Comparison of ENCODE assay signal across 8 cellular contexts in the genomic region with DNA sequence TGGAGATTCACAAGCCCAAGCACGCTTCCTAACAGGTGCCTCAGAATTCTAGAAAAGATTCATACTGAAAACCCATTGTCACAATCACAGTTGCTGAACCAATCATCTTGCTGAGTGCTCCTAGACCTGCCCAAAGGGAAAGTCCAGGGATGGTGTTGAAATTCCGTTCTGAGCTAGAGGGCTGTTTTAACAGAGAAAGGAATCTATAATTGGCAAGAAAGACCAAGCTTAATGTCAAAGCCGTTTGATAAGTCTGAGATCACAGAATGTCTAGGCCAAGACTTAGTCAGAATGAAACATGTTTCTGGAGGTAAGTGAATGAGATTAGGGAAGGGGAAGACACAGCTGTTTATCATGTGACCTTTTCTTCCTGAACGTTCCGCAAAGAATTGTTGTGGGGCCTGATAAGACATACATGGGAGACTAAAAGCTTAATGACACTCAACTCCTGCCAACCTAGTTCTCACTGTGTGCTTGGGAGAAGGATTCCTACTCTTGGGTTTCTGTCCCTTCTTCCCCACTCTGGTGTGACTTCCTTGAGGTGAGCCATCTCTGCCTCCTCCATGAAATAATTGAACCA. TPM values are rescaled to one million over a fixed set of nuclear protein-coding genes. Genes with fewer than 3 reads are reported as not detected.
DNase-seq lines count a peak whose midpoint lies in the region; ATAC-seq, FAIRE-seq and TF ChIP-seq lines count a peak whose summit lies in the region.

No MANE protein-coding gene starts in this region.

- peak overlapping the region; percentile 34 for H3K4me3 Mint-ChIP-seq in activated T-helper 2 cell treated with anti-CD3 and anti-CD28 coated beads, Interferon-gamma antibody, Interleukin-2, Interleukin-4, amounts not matched to agents 10 μg/mL and 5 μg/mL and 100 μg/mL, durations not matched to agents 14 hours and 24 hours and 36 hours (ENCODE audit: low read depth)
- H3K4me3 Mint-ChIP-seq in stimulated activated naive B cell treated with anti-CD40 and anti-IgM and Interleukin-4, amounts not matched to agents 10 μg/mL and 1 μg/mL and 100 μg/mL, for 72 hours, result peak overlapping the region; percentile 51 to 69
- no peak overlapping the region for H3K4me3 Mint-ChIP-seq in WTC11

- intact Hi-C loops in right lobe of liver (cut with DNase I), result no loop called here
- intact Hi-C loops in HepG2 (cut with micrococcal nuclease; ENCODE audit: unreplicated experiment), result no loop called here
- intact Hi-C loops in activated T-helper 2 cell treated with anti-CD3 and anti-CD28 coated beads, Interferon-gamma antibody, Interleukin-2, Interleukin-4, amounts not matched to agents 10 μg/mL and 5 μg/mL and 100 μg/mL, durations not matched to agents 14 hours and 24 hours and 36 hours (cut with micrococcal nuclease), result loop anchor here (1.0 kb wide), 5 partner anchors 9 to 51 kb away; a partner anchor contains a TSS

- H3K27ac ChIP-seq in right lobe of liver, result no peak overlapping the region
- no peak overlapping the region for H3K27ac ChIP-seq in HepG2 (ENCODE audit: extremely low read length, insufficient read depth, low read length)
- H3K27ac ChIP-seq in upper lobe of left lung, result no peak overlapping the region
- H3K27ac ChIP-seq in WERI-Rb-1, result no peak overlapping the region

- WGBS in right lobe of liver (ENCODE audit: insufficient coverage, low coverage, low lambda C conversion rate, missing lambda C conversion rate), result 33% methylated on average over 5 of the region's 5 CpGs
- WGBS in HepG2 (ENCODE audit: low lambda C conversion rate), result 11% methylated on average over 5 of the region's 5 CpGs
- 31 to 36% methylated on average over 5 of the region's 5 CpGs for WGBS in upper lobe of left lung, 2 donors

- no TSS peak for BruUV-seq in HepG2 (replicated peaks; lab: Mats Ljungman, UMichigan)

- DNase-seq in right lobe of liver, result no peak
- no peak for DNase-seq in HepG2 (ENCODE audit: low spot score)
- DNase-seq in activated T-helper 2 cell treated with anti-CD3 and anti-CD28 coated beads, Interferon-gamma antibody, Interleukin-2, Interleukin-4, amounts not matched to agents 10 μg/mL and 5 μg/mL and 100 μg/mL, durations not matched to agents 14 hours and 24 hours and 36 hours (ENCODE audit: low spot score), result no peak
- peak; percentile 84 for DNase-seq in stimulated activated naive B cell treated with anti-CD40 and anti-IgM and Interleukin-4, amounts not matched to agents 10 μg/mL and 1 μg/mL and 100 μg/mL, for 72 hours
- DNase-seq in WTC11 (ENCODE audit: low spot score), result no peak
- no peak for DNase-seq in upper lobe of left lung
- DNase-seq in WERI-Rb-1, result no peak

- no peaks in the 10 kb centered on the region for H3K79me2 ChIP-seq in HepG2 (ENCODE audit: insufficient read depth, low read length)

- H2AFZ ChIP-seq in HepG2 (ENCODE audit: low read length), result no peak overlapping the region

- no peaks in the 10 kb centered on the region for H3K36me3 Mint-ChIP-seq in activated T-helper 2 cell treated with anti-CD3 and anti-CD28 coated beads, Interferon-gamma antibody, Interleukin-2, Interleukin-4, amounts not matched to agents 10 μg/mL and 5 μg/mL and 100 μg/mL, durations not matched to agents 14 hours and 24 hours and 36 hours (ENCODE audit: low read depth)
- peaks cover 0 to 2% of the 10 kb centered on the region in 2 donors for H3K36me3 Mint-ChIP-seq in stimulated activated naive B cell treated with anti-CD40 and anti-IgM and Interleukin-4, amounts not matched to agents 10 μg/mL and 1 μg/mL and 100 μg/mL, for 72 hours
- no peaks in the 10 kb centered on the region for H3K36me3 Mint-ChIP-seq in WTC11

- peaks cover 52% of the 10 kb centered on the region for H3K4me1 Mint-ChIP-seq in activated T-helper 2 cell treated with anti-CD3 and anti-CD28 coated beads, Interferon-gamma antibody, Interleukin-2, Interleukin-4, amounts not matched to agents 10 μg/mL and 5 μg/mL and 100 μg/mL, durations not matched to agents 14 hours and 24 hours and 36 hours (ENCODE audit: low read depth)
- H3K4me1 Mint-ChIP-seq in stimulated activated naive B cell treated with anti-CD40 and anti-IgM and Interleukin-4, amounts not matched to agents 10 μg/mL and 1 μg/mL and 100 μg/mL, for 72 hours, result peaks cover 24 to 52% of the 10 kb centered on the region in 2 donors
- H3K4me1 Mint-ChIP-seq in WTC11, result no peaks in the 10 kb centered on the region

- TF ChIP-seq RAD21 in HepG2 (CRISPR knock-in tag; IDR thresholded peaks at IDR 0.05), result no peak

- H3K4me1 ChIP-seq in right lobe of liver, result no peaks in the 10 kb centered on the region
- H3K4me1 ChIP-seq in HepG2 (ENCODE audit: insufficient read depth, low read length), result no peaks in the 10 kb centered on the region
- H3K4me1 ChIP-seq in upper lobe of left lung, result no peaks in the 10 kb centered on the region

- TF ChIP-seq EP300 in HepG2 (IDR thresholded peaks at IDR 0.05; ENCODE audit: low read depth in 2 of 2, low read length in 2 of 2), result no peak
- TF ChIP-seq EP300 in HepG2 (CRISPR knock-in tag; IDR thresholded peaks at IDR 0.05; ENCODE audit: borderline replicate concordance), result no peak
- TF ChIP-seq EP300 in upper lobe of left lung (IDR thresholded peaks at IDR 0.05), result no peak

- TF ChIP-seq CTCF in right lobe of liver (IDR thresholded peaks at IDR 0.05), result no peak
- TF ChIP-seq CTCF in HepG2 (CRISPR knock-in tag; IDR thresholded peaks at IDR 0.05), result no peak
- TF ChIP-seq CTCF in WTC11 (IDR thresholded peaks at IDR 0.05), result no peak
- no peak for TF ChIP-seq CTCF in upper lobe of left lung (IDR thresholded peaks at IDR 0.05)
- TF ChIP-seq CTCF in WERI-Rb-1 (IDR thresholded peaks at IDR 0.05; ENCODE audit: low read depth, low read length), result no peak

- CTCF ChIA-PET in HepG2 (lab: Yijun Ruan, JAX; ENCODE audit: low intra/inter-chr PET ratio, low total read pairs) (no interaction called here), WTC11 (lab: Charles Lee) (no interaction called here)

- H3K27me3 Mint-ChIP-seq in activated T-helper 2 cell treated with anti-CD3 and anti-CD28 coated beads, Interferon-gamma antibody, Interleukin-2, Interleukin-4, amounts not matched to agents 10 μg/mL and 5 μg/mL and 100 μg/mL, durations not matched to agents 14 hours and 24 hours and 36 hours (ENCODE audit: low read depth), result no peaks in the 10 kb centered on the region
- no peaks in the 10 kb centered on the region for H3K27me3 Mint-ChIP-seq in stimulated activated naive B cell treated with anti-CD40 and anti-IgM and Interleukin-4, amounts not matched to agents 10 μg/mL and 1 μg/mL and 100 μg/mL, for 72 hours
- no peaks in the 10 kb centered on the region for H3K27me3 Mint-ChIP-seq in WTC11 (ENCODE audit: low read depth)

- H3K27me3 ChIP-seq in right lobe of liver (no peaks in the 10 kb centered on the region), HepG2 (ENCODE audit: control insufficient read depth in 1 of 2, insufficient read depth in 2 of 2, low read length in 2 of 2) (peaks cover 3 to 5% of the 10 kb centered on the region in 2 experiments; a peak in 3 of 5 replicates), upper lobe of left lung (no peaks in the 10 kb centered on the region), WERI-Rb-1 (ENCODE audit: insufficient read depth, low read depth, severe bottlenecking) (no peaks in the 10 kb centered on the region)

- TF ChIP-seq POLR2A in right lobe of liver (IDR thresholded peaks at IDR 0.05), result no peak
- no peak for TF ChIP-seq POLR2A in HepG2 (IDR thresholded peaks at IDR 0.05; ENCODE audit: insufficient read depth in 1 of 2, low read depth in 2 of 2, low read length in 2 of 2)
- TF ChIP-seq POLR2A in upper lobe of left lung (IDR thresholded peaks at IDR 0.05), result no peak

- H3K4me2 ChIP-seq in HepG2 (ENCODE audit: low read depth, low read length), result no peak overlapping the region

- H3K36me3 ChIP-seq in right lobe of liver, result no peaks in the 10 kb centered on the region
- H3K36me3 ChIP-seq in HepG2 (replicated peaks in 1 of 2; ENCODE audit: control insufficient read depth in 1 of 2, insufficient read depth in 2 of 2, low read length in 2 of 2), result no peaks in the 10 kb centered on the region
- no peaks in the 10 kb centered on the region for H3K36me3 ChIP-seq in upper lobe of left lung
- no peaks in the 10 kb centered on the region for H3K36me3 ChIP-seq in WERI-Rb-1

- no peaks in the 10 kb centered on the region for H3K9me3 Mint-ChIP-seq in activated T-helper 2 cell treated with anti-CD3 and anti-CD28 coated beads, Interferon-gamma antibody, Interleukin-2, Interleukin-4, amounts not matched to agents 10 μg/mL and 5 μg/mL and 100 μg/mL, durations not matched to agents 14 hours and 24 hours and 36 hours
- H3K9me3 Mint-ChIP-seq in stimulated activated naive B cell treated with anti-CD40 and anti-IgM and Interleukin-4, amounts not matched to agents 10 μg/mL and 1 μg/mL and 100 μg/mL, for 72 hours, result no peaks in the 10 kb centered on the region
- H3K9me3 Mint-ChIP-seq in WTC11, result no peaks in the 10 kb centered on the region

- ATAC-seq in right lobe of liver (peak in 3 of 4 donors; percentile 29 to 55 (median 52)), HepG2 (no peak), HG02970 (IDR thresholded peaks at IDR 0.05; ENCODE audit: low FRiP score, unreplicated experiment) (peak; percentile 65), WTC11 (no peak), upper lobe of left lung (ENCODE audit: low FRiP score in 2 of 2) (no peak)
- peak; percentile 90 to 91 for ATAC-seq in stimulated activated naive B cell treated with anti-CD40 and anti-IgM and Interleukin-4, amounts not matched to agents 10 μg/mL and 1 μg/mL and 100 μg/mL, for 72 hours (replicated peaks)

- no peaks in the 10 kb centered on the region for H3K9me3 ChIP-seq in right lobe of liver
- H3K9me3 ChIP-seq in HepG2 (ENCODE audit: low read length), result no peaks in the 10 kb centered on the region
- H3K9me3 ChIP-seq in upper lobe of left lung, result no peaks in the 10 kb centered on the region
- H3K9me3 ChIP-seq in WERI-Rb-1 (ENCODE audit: severe bottlenecking), result no peaks in the 10 kb centered on the region

- H3K4me3 ChIP-seq in right lobe of liver (no peak overlapping the region), HepG2 (replicated peaks in 1 of 3; ENCODE audit: insufficient read depth in 1 of 3, low read depth in 2 of 3, low read length in 3 of 3) (no peak overlapping the region), upper lobe of left lung (no peak overlapping the region), WERI-Rb-1 (ENCODE audit: low read depth, low read length) (no peak overlapping the region)

- FAIRE-seq in HepG2 (lab: Jason Lieb, UNC), result no peak

- in situ Hi-C loops in HepG2 (cut with HindIII; ENCODE audit: extremely low pct_ligation_motif_present, low pct_unique_long_range_greater_than_20kb), result no loop called here

- peak overlapping the region; percentile 87 for H3K27ac Mint-ChIP-seq in activated T-helper 2 cell treated with anti-CD3 and anti-CD28 coated beads, Interferon-gamma antibody, Interleukin-2, Interleukin-4, amounts not matched to agents 10 μg/mL and 5 μg/mL and 100 μg/mL, durations not matched to agents 14 hours and 24 hours and 36 hours
- H3K27ac Mint-ChIP-seq in stimulated activated naive B cell treated with anti-CD40 and anti-IgM and Interleukin-4, amounts not matched to agents 10 μg/mL and 1 μg/mL and 100 μg/mL, for 72 hours, result peak overlapping the region; percentile 97
- no peak overlapping the region for H3K27ac Mint-ChIP-seq in WTC11

- H3K9ac ChIP-seq in HepG2 (ENCODE audit: insufficient read depth, low read depth, low read length), result no peak overlapping the region

- POLR2A ChIA-PET in HepG2 (lab: Yijun Ruan, JAX), result no interaction called here
- POLR2A ChIA-PET in WTC11 (lab: Charles Lee), result no interaction called here

- no peaks in the 10 kb centered on the region for H4K20me1 ChIP-seq in HepG2 (ENCODE audit: insufficient read depth, low read length)

RNA-seq across cellular contexts. Expression of a gene that starts 27.5 kb away (rescaled TPM):
- under 1 TPM in 5 of 6 experiments, not detected in 1; 0.18 to 0.55 (median 0.37) TPM for total RNA-seq in right lobe of liver
- total RNA-seq in HepG2 (2016; rRNA removed; fragmentation: Illumina TruSeq; extraction: Trizol), result 1.5 and 2.1 TPM in 2 replicates
- total RNA-seq in HepG2 (2016; cell fraction: cytosol; rRNA removed; fragmentation: Illumina TruSeq; extraction: Trizol; ENCODE audit: low read depth), result 0.71 TPM in 2 replicates
- total RNA-seq in HepG2 (2016; cell fraction: insoluble cytoplasmic fraction; rRNA removed; fragmentation: Illumina TruSeq; extraction: Trizol), result 2.1 and 3.2 TPM in 2 replicates
- total RNA-seq in HepG2 (2016; cell fraction: membrane; rRNA removed; fragmentation: Illumina TruSeq; extraction: Trizol), result 1.5 and 1.6 TPM in 2 replicates
- 1.8 TPM in 2 replicates for total RNA-seq in HepG2 (2016; cell fraction: nucleus; rRNA removed; fragmentation: Illumina TruSeq; extraction: Trizol)
- polyA plus RNA-seq in HepG2 (2011; rRNA removed), result 1.7 TPM in 2 replicates
- 0.93 and 1.2 TPM in 2 replicates for polyA plus RNA-seq in HepG2 (2011; cell fraction: cytosol; rRNA removed)
- 0.85 and 1.5 TPM in 2 replicates for polyA plus RNA-seq in HepG2 (2011; cell fraction: nucleus; rRNA removed)
- polyA plus RNA-seq in HepG2 (2012), result 1.0 and 2.5 TPM in 2 replicates
- 0.43 and 0.49 TPM in 2 replicates for polyA plus RNA-seq in HepG2 (2016; cell fraction: cytosol; fragmentation: Illumina TruSeq; extraction: Trizol; ENCODE audit: low read depth)
- polyA plus RNA-seq in HepG2 (2016; cell fraction: insoluble cytoplasmic fraction; fragmentation: Illumina TruSeq; extraction: Trizol; ENCODE audit: low read depth), result 2.5 and 3.5 TPM in 2 replicates
- 0.77 and 0.86 TPM in 2 replicates for polyA plus RNA-seq in HepG2 (2016; cell fraction: membrane; fragmentation: Illumina TruSeq; extraction: Trizol; ENCODE audit: low read depth)
- polyA plus RNA-seq in HepG2 (2016; cell fraction: nucleus; fragmentation: Illumina TruSeq; extraction: Trizol; ENCODE audit: insufficient read depth, low read depth), result 3.7 and 3.8 TPM in 2 replicates
- polyA minus RNA-seq in HepG2 (2011; rRNA and poly(A)+ RNA removed; ENCODE audit: low replicate concordance), result 1.1 and 11.3 TPM in 2 replicates
- 0.79 and 1.7 TPM in 2 replicates for polyA minus RNA-seq in HepG2 (2011; cell fraction: cytosol; rRNA and poly(A)+ RNA removed)
- 1.4 and 1.5 TPM in 2 replicates for polyA minus RNA-seq in HepG2 (2011; cell fraction: nucleus; rRNA and poly(A)+ RNA removed)
- total RNA-seq in activated T-helper 2 cell treated with anti-CD3 and anti-CD28 coated beads, Interferon-gamma antibody, Interleukin-2, Interleukin-4, amounts not matched to agents 10 μg/mL and 5 μg/mL and 100 μg/mL, durations not matched to agents 14 hours and 24 hours and 36 hours, result 41.8 and 42.0 TPM in 2 replicates
- 152 to 162 TPM (median 161 TPM) in 3 replicates for total RNA-seq in WTC11 (2021)
- 1 to 10 TPM in 4 of 6 donors, under 1 TPM in 1, not detected in 1; 0.67 to 5.5 (median 4.4) TPM for total RNA-seq in upper lobe of left lung

Comparison
In these comparisons a context has a peak if more than half of its experiments do, and no peak if none do; other contexts are left out.
1. ATAC-seq: peak in right lobe of liver (3 of 4), HG02970 (single experiment) and stimulated activated naive B cell treated with anti-CD40 and anti-IgM and Interleukin-4, amounts not matched to agents 10 μg/mL and 1 μg/mL and 100 μg/mL, for 72 hours (2 of 2); none in HepG2 (single experiment), WTC11 (single experiment) and upper lobe of left lung (0 of 2).